19 cellular contexts compared by ENCODE assay signal in genomic region chr3:161406594-161407555, GRCh38. TPM values are rescaled to one million over a fixed set of nuclear protein-coding genes. Genes with fewer than 3 reads are reported as not detected.
A peak's percentile ranks its signal among the peaks of the same experiment; 100 is the strongest.
DNase-seq lines count a peak whose midpoint lies in the region; ATAC-seq and TF ChIP-seq lines count a peak whose summit lies in the region.
"Had no signal": no experiment of that assay in that cellular context is flagged by ENCODE, and none has a peak within 500 bp of the region (broad histone marks: within the 10 kb centered on the region; RNA-seq: fewer than 3 reads in every experiment).

No MANE protein-coding gene starts in this region.

- no peaks in the 10 kb centered on the region for H3F3A ChIP-seq in MM.1S (ENCODE audit: insufficient read depth, low read length)

- no peak overlapping the region for H2AFZ ChIP-seq in MM.1S (ENCODE audit: low read length)

- H3K27me3 ChIP-seq in MM.1S (replicated peaks; ENCODE audit: insufficient read depth, low read length), result no peaks in the 10 kb centered on the region
- H3K27me3 ChIP-seq: dorsolateral prefrontal cortex had no signal

- no peak overlapping the region for H3K4me3 Mint-ChIP-seq in activated naive CD8-positive, alpha-beta T cell treated with anti-CD3 and anti-CD28 coated beads, Interleukin-2, amount 10 ng/mL, durations not matched to agents 7 days and 5 days
- H3K4me3 Mint-ChIP-seq in activated naive CD8-positive, alpha-beta T cell treated with anti-CD3 and anti-CD28 coated beads for 36 hours, result no peak overlapping the region
- H3K4me3 Mint-ChIP-seq in activated CD8-positive, alpha-beta T cell treated with anti-CD3 and anti-CD28 coated beads, Interleukin-2, amount 10 ng/mL, durations not matched to agents 7 days and 5 days, result no peak overlapping the region
- H3K4me3 Mint-ChIP-seq in osteocyte (ENCODE audit: unreplicated experiment), result no peak overlapping the region
- H3K4me3 Mint-ChIP-seq: activated naive CD8-positive, alpha-beta T cell treated with anti-CD3 and anti-CD28 coated beads, Interleukin-2, amount 50 U/mL, for 24 hours; activated T-cell treated with anti-CD3 and anti-CD28 coated beads, Interleukin-2, amount 50 U/mL, for 24 hours had no signal

- H3K27me3 Mint-ChIP-seq in activated naive CD8-positive, alpha-beta T cell treated with anti-CD3 and anti-CD28 coated beads, Interleukin-2, amount 10 ng/mL, durations not matched to agents 7 days and 5 days, result peaks cover 61% of the 10 kb centered on the region
- peaks cover 17% of the 10 kb centered on the region for H3K27me3 Mint-ChIP-seq in activated naive CD8-positive, alpha-beta T cell treated with anti-CD3 and anti-CD28 coated beads for 36 hours
- peaks cover 52% of the 10 kb centered on the region for H3K27me3 Mint-ChIP-seq in activated CD8-positive, alpha-beta T cell treated with anti-CD3 and anti-CD28 coated beads, Interleukin-2, amount 10 ng/mL, durations not matched to agents 7 days and 5 days (ENCODE audit: low read depth)
- H3K27me3 Mint-ChIP-seq in osteocyte (ENCODE audit: unreplicated experiment), result no peaks in the 10 kb centered on the region
- H3K27me3 Mint-ChIP-seq: activated T-cell treated with anti-CD3 and anti-CD28 coated beads, Interleukin-2, amount 50 U/mL, for 24 hours had no signal

- H3K4me1 ChIP-seq in MM.1S (ENCODE audit: low read length), result peaks cover 18% of the 10 kb centered on the region
- H3K4me1 ChIP-seq: lower lobe of right lung had no signal

- H3K27ac Mint-ChIP-seq in activated naive CD8-positive, alpha-beta T cell treated with anti-CD3 and anti-CD28 coated beads, Interleukin-2, amount 10 ng/mL, durations not matched to agents 7 days and 5 days, result no peak overlapping the region
- H3K27ac Mint-ChIP-seq in activated naive CD8-positive, alpha-beta T cell treated with anti-CD3 and anti-CD28 coated beads for 36 hours, result no peak overlapping the region
- H3K27ac Mint-ChIP-seq in activated CD8-positive, alpha-beta T cell treated with anti-CD3 and anti-CD28 coated beads, Interleukin-2, amount 10 ng/mL, durations not matched to agents 7 days and 5 days, result no peak overlapping the region
- no peak overlapping the region for H3K27ac Mint-ChIP-seq in osteocyte (ENCODE audit: unreplicated experiment)
- H3K27ac Mint-ChIP-seq: activated naive CD8-positive, alpha-beta T cell treated with anti-CD3 and anti-CD28 coated beads, Interleukin-2, amount 50 U/mL, for 24 hours; activated T-cell treated with anti-CD3 and anti-CD28 coated beads, Interleukin-2, amount 50 U/mL, for 24 hours had no signal

- no peaks in the 10 kb centered on the region for H3K36me3 ChIP-seq in MM.1S (replicated peaks; ENCODE audit: insufficient read depth, low read length)
- H3K36me3 ChIP-seq: lower lobe of right lung had no signal

- no peaks in the 10 kb centered on the region for H3K79me2 ChIP-seq in MM.1S (ENCODE audit: low read length)

- no peak for DNase-seq in activated naive CD8-positive, alpha-beta T cell treated with anti-CD3 and anti-CD28 coated beads, Interleukin-2, amount 10 ng/mL, durations not matched to agents 7 days and 5 days
- no peak for DNase-seq in activated naive CD8-positive, alpha-beta T cell treated with anti-CD3 and anti-CD28 coated beads for 36 hours
- DNase-seq in MM.1S (peak; percentile 44), posterior vena cava (ENCODE audit: low spot score) (no peak), osteocyte (ENCODE audit: extremely low spot score, unreplicated experiment) (no peak), DMS79 treated with DMSO at 0.1 percent for 48 hours (lab: John Stamatoyannopoulos, UW) (no peak)
- peak; percentile 62 for DNase-seq in activated CD8-positive, alpha-beta T cell treated with anti-CD3 and anti-CD28 coated beads, Interleukin-2, amount 10 ng/mL, durations not matched to agents 7 days and 5 days
- DNase-seq: activated CD4-positive, alpha-beta T cell treated with anti-CD3 and anti-CD28 coated beads for 4 hours; activated naive CD8-positive, alpha-beta T cell treated with anti-CD3 and anti-CD28 coated beads, Interleukin-2, amount 50 U/mL, for 24 hours; activated T-cell treated with anti-CD3 and anti-CD28 coated beads, Interleukin-2, amount 50 U/mL, for 24 hours; dorsolateral prefrontal cortex; lower lobe of right lung; T1000 had no signal

- no peak overlapping the region for H3K9ac ChIP-seq in MM.1S (ENCODE audit: low read length)

- intact Hi-C loops in posterior vena cava (cut with DNase I), result no loop called here

- no peak overlapping the region for H3K4me3 ChIP-seq in MM.1S (ENCODE audit: low read length)
- H3K4me3 ChIP-seq: dorsolateral prefrontal cortex, K562, lower lobe of right lung, skin epidermis had no signal

- no peak overlapping the region for H3K27ac ChIP-seq in MM.1S (ENCODE audit: low read length)
- H3K27ac ChIP-seq: dorsolateral prefrontal cortex, HL-60, lower lobe of right lung, skin epidermis had no signal

- H3K9me2 ChIP-seq in MM.1S (replicated peaks; ENCODE audit: insufficient read depth, low read length), result no peaks in the 10 kb centered on the region

- no peaks in the 10 kb centered on the region for H4K20me1 ChIP-seq in MM.1S (ENCODE audit: insufficient read depth, low read length)

- CTCF ChIA-PET in activated CD8-positive, alpha-beta T cell treated with anti-CD3 and anti-CD28 coated beads, Interleukin-2, amount 10 ng/mL, durations not matched to agents 7 days and 5 days (lab: Charles Lee), result interaction anchor here (1.0 to 7.1 kb wide), 5 partner anchors 10 to 450 kb away, joined by 3 to 55 read pairs (median 8); partner anchors contain the start of gene SPTSSB

- peaks cover 13% of the 10 kb centered on the region for H3K4me1 Mint-ChIP-seq in activated naive CD8-positive, alpha-beta T cell treated with anti-CD3 and anti-CD28 coated beads, Interleukin-2, amount 10 ng/mL, durations not matched to agents 7 days and 5 days
- peaks cover 14% of the 10 kb centered on the region for H3K4me1 Mint-ChIP-seq in activated naive CD8-positive, alpha-beta T cell treated with anti-CD3 and anti-CD28 coated beads for 36 hours
- H3K4me1 Mint-ChIP-seq in activated CD8-positive, alpha-beta T cell treated with anti-CD3 and anti-CD28 coated beads, Interleukin-2, amount 10 ng/mL, durations not matched to agents 7 days and 5 days (ENCODE audit: low read depth), result peaks cover 25% of the 10 kb centered on the region
- peaks cover 26% of the 10 kb centered on the region for H3K4me1 Mint-ChIP-seq in osteocyte (ENCODE audit: unreplicated experiment)

- TF ChIP-seq CTCF in MM.1S (IDR thresholded peaks at IDR 0.05; ENCODE audit: low read length) (no peak), osteocyte (IDR thresholded peaks at IDR 0.05) (no peak)

- peak overlapping the region; percentile 3; the same call in 1 of the 2 replicates for H3K4me2 ChIP-seq in MM.1S (ENCODE audit: low read depth, low read length)

- peaks cover 3% of the 10 kb centered on the region for H3K9me3 Mint-ChIP-seq in activated naive CD8-positive, alpha-beta T cell treated with anti-CD3 and anti-CD28 coated beads, Interleukin-2, amount 10 ng/mL, durations not matched to agents 7 days and 5 days
- H3K9me3 Mint-ChIP-seq in activated naive CD8-positive, alpha-beta T cell treated with anti-CD3 and anti-CD28 coated beads for 36 hours, result peaks cover 3% of the 10 kb centered on the region
- H3K9me3 Mint-ChIP-seq in activated CD8-positive, alpha-beta T cell treated with anti-CD3 and anti-CD28 coated beads, Interleukin-2, amount 10 ng/mL, durations not matched to agents 7 days and 5 days (ENCODE audit: insufficient read depth), result no peaks in the 10 kb centered on the region
- no peaks in the 10 kb centered on the region for H3K9me3 Mint-ChIP-seq in osteocyte (ENCODE audit: unreplicated experiment)
- H3K9me3 Mint-ChIP-seq: activated naive CD8-positive, alpha-beta T cell treated with anti-CD3 and anti-CD28 coated beads, Interleukin-2, amount 50 U/mL, for 24 hours; activated T-cell treated with anti-CD3 and anti-CD28 coated beads, Interleukin-2, amount 50 U/mL, for 24 hours had no signal

- no peaks in the 10 kb centered on the region for H3K9me3 ChIP-seq in MM.1S (replicated peaks; ENCODE audit: insufficient read depth, low read length)
- H3K9me3 ChIP-seq: lower lobe of right lung had no signal

- H3K36me3 Mint-ChIP-seq in activated naive CD8-positive, alpha-beta T cell treated with anti-CD3 and anti-CD28 coated beads, Interleukin-2, amount 10 ng/mL, durations not matched to agents 7 days and 5 days, result peaks cover 7% of the 10 kb centered on the region
- no peaks in the 10 kb centered on the region for H3K36me3 Mint-ChIP-seq in activated naive CD8-positive, alpha-beta T cell treated with anti-CD3 and anti-CD28 coated beads for 36 hours
- peaks cover 3% of the 10 kb centered on the region for H3K36me3 Mint-ChIP-seq in activated CD8-positive, alpha-beta T cell treated with anti-CD3 and anti-CD28 coated beads, Interleukin-2, amount 10 ng/mL, durations not matched to agents 7 days and 5 days (ENCODE audit: low read depth)
- no peaks in the 10 kb centered on the region for H3K36me3 Mint-ChIP-seq in osteocyte (ENCODE audit: unreplicated experiment)

- ATAC-seq in activated naive CD8-positive, alpha-beta T cell treated with anti-CD3 and anti-CD28 coated beads, Interleukin-2, amount 10 ng/mL, durations not matched to agents 7 days and 5 days (ENCODE audit: low read depth), result peak; percentile 52
- ATAC-seq in activated CD8-positive, alpha-beta T cell treated with anti-CD3 and anti-CD28 coated beads, Interleukin-2, amount 10 ng/mL, durations not matched to agents 7 days and 5 days, result peak; percentile 65
- no peak for ATAC-seq in activated CD4-positive, CD25-positive, alpha-beta regulatory T cell treated with anti-CD3 and anti-CD28 coated beads, Interleukin-2, amount 50 U/mL, for 24 hours
- ATAC-seq: activated naive CD8-positive, alpha-beta T cell treated with anti-CD3 and anti-CD28 coated beads, Interleukin-2, amount 50 U/mL, for 24 hours; esophagus mucosa; K562 had no signal

- POLR2A ChIA-PET in activated naive CD8-positive, alpha-beta T cell treated with anti-CD3 and anti-CD28 coated beads, Interleukin-2, amount 10 ng/mL, durations not matched to agents 7 days and 5 days (lab: Charles Lee), result interaction anchor here (1.2 to 1.4 kb wide), 2 partner anchors 9 to 95 kb away, joined by 3 read pairs; no protein-coding TSS in a partner anchor
- POLR2A ChIA-PET in activated CD8-positive, alpha-beta T cell treated with anti-CD3 and anti-CD28 coated beads, Interleukin-2, amount 10 ng/mL, durations not matched to agents 7 days and 5 days (lab: Charles Lee), result no interaction called here

RNA-seq across cellular contexts. Expression of gene SPTSSB, which starts 35.6 kb away (rescaled TPM):
- total RNA-seq in activated naive CD8-positive, alpha-beta T cell treated with anti-CD3 and anti-CD28 coated beads, Interleukin-2, amount 10 ng/mL, durations not matched to agents 7 days and 5 days, result under 1 TPM in 1 of 2 experiments, not detected in 1; 0.08 TPM
- total RNA-seq in activated naive CD8-positive, alpha-beta T cell treated with anti-CD3 and anti-CD28 coated beads for 36 hours, result not detected
- total RNA-seq in activated CD8-positive, alpha-beta T cell treated with anti-CD3 and anti-CD28 coated beads, Interleukin-2, amount 10 ng/mL, durations not matched to agents 7 days and 5 days, result not detected
- total RNA-seq in posterior vena cava (not detected), osteocyte (not detected in 2 replicates)
- total RNA-seq: lower lobe of right lung, SK-MEL-5 had no signal

Comparison
In these comparisons a context has a peak if more than half of its experiments do, and no peak if none do; other contexts are left out.
1. ATAC-seq: peak in activated naive CD8-positive, alpha-beta T cell treated with anti-CD3 and anti-CD28 coated beads, Interleukin-2, amount 10 ng/mL, durations not matched to agents 7 days and 5 days (single experiment) and activated CD8-positive, alpha-beta T cell treated with anti-CD3 and anti-CD28 coated beads, Interleukin-2, amount 10 ng/mL, durations not matched to agents 7 days and 5 days (single experiment); none in activated CD4-positive, CD25-positive, alpha-beta regulatory T cell treated with anti-CD3 and anti-CD28 coated beads, Interleukin-2, amount 50 U/mL, for 24 hours (0 of 2).
2. DNase-seq: peak in MM.1S (single experiment) and activated CD8-positive, alpha-beta T cell treated with anti-CD3 and anti-CD28 coated beads, Interleukin-2, amount 10 ng/mL, durations not matched to agents 7 days and 5 days (single experiment); none in activated naive CD8-positive, alpha-beta T cell treated with anti-CD3 and anti-CD28 coated beads, Interleukin-2, amount 10 ng/mL, durations not matched to agents 7 days and 5 days (single experiment), activated naive CD8-positive, alpha-beta T cell treated with anti-CD3 and anti-CD28 coated beads for 36 hours (single experiment), posterior vena cava (single experiment), osteocyte (single experiment) and DMS79 treated with DMSO at 0.1 percent for 48 hours (single experiment).